22 cellular contexts compared by ENCODE assay signal in genomic region chr4:54587516-54587915, GRCh38.
"Had no signal": no experiment of that assay in that cellular context is flagged by ENCODE, and none has a peak within 500 bp of the region (broad histone marks: within the 10 kb centered on the region; RNA-seq: fewer than 3 reads in every experiment).

No MANE protein-coding gene starts in this region.

- H3K9me3 Mint-ChIP-seq: nephron progenitor cell; stimulated activated memory B cell treated with anti-CD40 and anti-IgM and Interleukin-4, amounts not matched to agents 10 μg/mL and 1 μg/mL and 100 μg/mL, for 72 hours had no signal

- H3K27ac ChIP-seq: gastroesophageal sphincter, heart left ventricle, left lung, prostate gland, sigmoid colon, spleen, thoracic aorta, tibial nerve, upper lobe of right lung, uterus had no signal

- ATAC-seq: esophagus mucosa; gastroesophageal sphincter; heart left ventricle; left cardiac atrium; naive thymus-derived CD8-positive, alpha-beta T cell; right cardiac atrium; stimulated activated memory B cell treated with anti-CD40 and anti-IgM and Interleukin-4, amounts not matched to agents 10 μg/mL and 1 μg/mL and 100 μg/mL, for 72 hours; stimulated activated naive CD8-positive, alpha-beta T cell treated with anti-CD3 and anti-CD28 coated beads, Interleukin-15, Interleukin-2, amounts not matched to agents 100 U/mL and 50 U/mL, for 24 hours; upper lobe of right lung had no signal

- H3K36me3 Mint-ChIP-seq: naive thymus-derived CD8-positive, alpha-beta T cell; stimulated activated memory B cell treated with anti-CD40 and anti-IgM and Interleukin-4, amounts not matched to agents 10 μg/mL and 1 μg/mL and 100 μg/mL, for 72 hours had no signal

- DNase-seq: cortex of kidney; heart left ventricle; hippocampal formation; left cardiac atrium; left lung; naive thymus-derived CD8-positive, alpha-beta T cell; nephron progenitor cell; nucleus accumbens; right cardiac atrium; sigmoid colon; spleen; stimulated activated CD4-positive, alpha-beta T cell treated with anti-CD3 and anti-CD28 coated beads, Interleukin-4, amount 100 ng/mL, for 4 hours; stimulated activated naive CD8-positive, alpha-beta T cell treated with anti-CD3 and anti-CD28 coated beads, Interleukin-15, Interleukin-2, amounts not matched to agents 100 U/mL and 50 U/mL, for 24 hours; substantia nigra; upper lobe of right lung; uterus had no signal

- H3K4me3 ChIP-seq: gastroesophageal sphincter, heart left ventricle, left lung, prostate gland, sigmoid colon, spleen, thoracic aorta, tibial nerve, upper lobe of right lung, uterus had no signal

- H3K4me3 Mint-ChIP-seq: naive thymus-derived CD8-positive, alpha-beta T cell; nephron progenitor cell; stimulated activated memory B cell treated with anti-CD40 and anti-IgM and Interleukin-4, amounts not matched to agents 10 μg/mL and 1 μg/mL and 100 μg/mL, for 72 hours had no signal

- H3K27ac Mint-ChIP-seq: naive thymus-derived CD8-positive, alpha-beta T cell; nephron progenitor cell; stimulated activated memory B cell treated with anti-CD40 and anti-IgM and Interleukin-4, amounts not matched to agents 10 μg/mL and 1 μg/mL and 100 μg/mL, for 72 hours had no signal

- H3K4me1 ChIP-seq: gastroesophageal sphincter, heart left ventricle, left lung, prostate gland, sigmoid colon, spleen, tibial nerve, upper lobe of right lung, uterus had no signal

- H3K27me3 ChIP-seq: heart left ventricle, left lung, sigmoid colon, spleen, upper lobe of right lung, uterus had no signal

- H3K4me1 Mint-ChIP-seq: naive thymus-derived CD8-positive, alpha-beta T cell; stimulated activated memory B cell treated with anti-CD40 and anti-IgM and Interleukin-4, amounts not matched to agents 10 μg/mL and 1 μg/mL and 100 μg/mL, for 72 hours had no signal

- H3K36me3 ChIP-seq: gastroesophageal sphincter, heart left ventricle, left lung, prostate gland, sigmoid colon, spleen, thoracic aorta, tibial nerve, upper lobe of right lung, uterus had no signal

- H3K27me3 Mint-ChIP-seq: stimulated activated memory B cell treated with anti-CD40 and anti-IgM and Interleukin-4, amounts not matched to agents 10 μg/mL and 1 μg/mL and 100 μg/mL, for 72 hours had no signal

- H3K9me3 ChIP-seq: gastroesophageal sphincter, heart left ventricle, left lung, prostate gland, sigmoid colon, spleen, thoracic aorta, tibial nerve, upper lobe of right lung, uterus had no signal
